9 cellular contexts compared by ENCODE assay signal in genomic region chrX:123833387-123833786, GRCh38.
A peak's percentile ranks its signal among the peaks of the same experiment; 100 is the strongest.
DNase-seq lines count a peak whose midpoint lies in the region; ATAC-seq and TF ChIP-seq lines count a peak whose summit lies in the region.
"Had no signal": no experiment of that assay in that cellular context is flagged by ENCODE, and none has a peak within 500 bp of the region (broad histone marks: within the 10 kb centered on the region; RNA-seq: fewer than 3 reads in every experiment).

No MANE protein-coding gene starts in this region.

- TF ChIP-seq CTCF in astrocyte of the spinal cord (IDR thresholded peaks at IDR 0.05; ENCODE audit: low read depth, low read length): peak; percentile 69

- in situ Hi-C loops in astrocyte of the spinal cord (cut with HindIII; ENCODE audit: low sequenced_read_pairs): no loop called here

- DNase-seq in SHP77 (lab: John Stamatoyannopoulos, UW) (peak; percentile 8 to 23), SHP77 treated with DMSO at 0.1 percent for 48 hours (lab: John Stamatoyannopoulos, UW) (no peak), NCI-H146 treated with DMSO at 0.1 percent for 48 hours (lab: John Stamatoyannopoulos, UW; ENCODE audit: unreplicated experiment) (peak; percentile 11), T-helper 22 cell (ENCODE audit: low read depth) (peak; percentile 3), astrocyte of the spinal cord (ENCODE audit: low read depth, low spot score) (peak; percentile 40), iPS-NIHi7 (ENCODE audit: extremely low spot score) (peak; percentile 85)
- peak; percentile 22 to 44 for DNase-seq in stimulated activated CD4-positive, alpha-beta T cell treated with anti-CD3 and anti-CD28 coated beads, Interleukin-1b, Interleukin-23, amount 100 ng/mL, for 4 hours (ENCODE audit: low read depth in 2 of 2)

- peak; percentile 70 for ATAC-seq in HG02870 (IDR thresholded peaks at IDR 0.05; ENCODE audit: unreplicated experiment)

- H3K4me3 ChIP-seq in astrocyte of the spinal cord (ENCODE audit: low read depth, low read length): no peak overlapping the region
- H3K4me3 ChIP-seq: skin epidermis had no signal
